1 cellular context compared by ENCODE assay signal in genomic region chr2:195573314-195573713, GRCh38.
TF ChIP-seq lines count a peak whose summit lies in the region.

No MANE protein-coding gene starts in this region.

TF ChIP-seq in GM23338, 12 proteins besides CTCF, POLR2A, EP300 and RAD21 (continued from another document):
- no peak for TF ChIP-seq REST (IDR thresholded peaks at IDR 0.05; ENCODE audit: unreplicated experiment)
- TF ChIP-seq ZNF114 (CRISPR knock-in tag; IDR thresholded peaks at IDR 0.05) = no peak
